15 cellular contexts compared by ENCODE assay signal in genomic region chrX:10174051-10174450, GRCh38. TPM values are rescaled to one million over a fixed set of nuclear protein-coding genes. Genes with fewer than 3 reads are reported as not detected.
DNase-seq lines count a peak whose midpoint lies in the region; ATAC-seq and TF ChIP-seq lines count a peak whose summit lies in the region.
"Had no signal": no experiment of that assay in that cellular context is flagged by ENCODE, and none has a peak within 500 bp of the region (broad histone marks: within the 10 kb centered on the region; RNA-seq: fewer than 3 reads in every experiment).

No MANE protein-coding gene starts in this region.

- DNase-seq in glutamatergic neuron, result no peak
- no peak for DNase-seq in NCI-H2107 treated with DMSO at 0.1 percent for 48 hours (lab: John Stamatoyannopoulos, UW; ENCODE audit: unreplicated experiment)
- no peak for DNase-seq in anterior cingulate cortex (lab: John Stamatoyannopoulos, UW)
- no peak for DNase-seq in NCI-H226
- DNase-seq: CD4-positive, alpha-beta T cell; DND-41; kidney; NCI-H1092; SW 1271 had no signal

- peak overlapping the region; percentile 65 for H3K4me3 Mint-ChIP-seq in glutamatergic neuron (ENCODE audit: unreplicated experiment)
- H3K4me3 Mint-ChIP-seq: CD4-positive, alpha-beta T cell had no signal

- no peak overlapping the region for H3K27ac Mint-ChIP-seq in glutamatergic neuron (ENCODE audit: unreplicated experiment)
- H3K27ac Mint-ChIP-seq: CD4-positive, alpha-beta T cell had no signal

- H3K36me3 Mint-ChIP-seq in glutamatergic neuron (ENCODE audit: unreplicated experiment), result no peaks in the 10 kb centered on the region

- no peak overlapping the region for H2AFZ ChIP-seq in parathyroid adenoma

- no peaks in the 10 kb centered on the region for H3K36me3 ChIP-seq in BLaER1 treated with 17β-estradiol and CSF1 and Interleukin-3, amounts not matched to agents 10 nM and 100 nM
- no peaks in the 10 kb centered on the region for H3K36me3 ChIP-seq in parathyroid adenoma (ENCODE audit: control insufficient read depth, insufficient read depth, low read length)

- peaks cover 40% of the 10 kb centered on the region for H3K4me1 Mint-ChIP-seq in glutamatergic neuron (ENCODE audit: low read depth, unreplicated experiment)

- H3K9me3 ChIP-seq in BLaER1 treated with 17β-estradiol and CSF1 and Interleukin-3, amounts not matched to agents 10 nM and 100 nM (replicated peaks in 1 of 11), result no peaks in the 10 kb centered on the region
- no peaks in the 10 kb centered on the region for H3K9me3 ChIP-seq in parathyroid adenoma (ENCODE audit: control insufficient read depth, low read length)

- H3K9me3 Mint-ChIP-seq in glutamatergic neuron (ENCODE audit: unreplicated experiment), result peaks cover 7% of the 10 kb centered on the region
- H3K9me3 Mint-ChIP-seq: CD4-positive, alpha-beta T cell had no signal

- no peak overlapping the region for H3K9ac ChIP-seq in BLaER1 treated with 17β-estradiol and CSF1 and Interleukin-3, amounts not matched to agents 10 nM and 100 nM
- H3K9ac ChIP-seq in parathyroid adenoma, result no peak overlapping the region

- H3K27me3 Mint-ChIP-seq in glutamatergic neuron (ENCODE audit: unreplicated experiment), result peaks cover 6% of the 10 kb centered on the region
- H3K27me3 Mint-ChIP-seq: type B pancreatic cell had no signal

- H3K27me3 ChIP-seq in BLaER1 treated with 17β-estradiol and CSF1 and Interleukin-3, amounts not matched to agents 10 nM and 100 nM, result peaks cover 10 to 55% (median 33%) of the 10 kb centered on the region in 11 experiments; a peak in 19 of 22 replicates
- H3K27me3 ChIP-seq in parathyroid adenoma (ENCODE audit: control insufficient read depth, insufficient read depth, low read length), result no peaks in the 10 kb centered on the region

- H3K4me2 ChIP-seq in BLaER1 treated with 17β-estradiol and CSF1 and Interleukin-3, amounts not matched to agents 10 nM and 100 nM, result peak overlapping the region in 10 of 11 experiments; percentile 12 to 71 (median 30); a peak in 11 of 22 replicates
- H3K4me2 ChIP-seq in parathyroid adenoma (ENCODE audit: low read length), result no peak overlapping the region

- peaks cover 11 to 60% (median 28%) of the 10 kb centered on the region in 10 experiments; a peak in 18 of 20 replicates for H3K4me1 ChIP-seq in BLaER1 treated with 17β-estradiol and CSF1 and Interleukin-3, amounts not matched to agents 10 nM and 100 nM
- peaks cover 40% of the 10 kb centered on the region for H3K4me1 ChIP-seq in parathyroid adenoma

- no peak for TF ChIP-seq CTCF in glutamatergic neuron (IDR thresholded peaks at IDR 0.05; ENCODE audit: partially characterized antibody, unreplicated experiment)
- no peak for TF ChIP-seq CTCF in parathyroid adenoma (IDR thresholded peaks at IDR 0.05)

- no peak overlapping the region for H3K27ac ChIP-seq in BLaER1 treated with 17β-estradiol and CSF1 and Interleukin-3, amounts not matched to agents 10 nM and 100 nM
- H3K27ac ChIP-seq in angular gyrus (ENCODE audit: low read depth, low read length), result peak overlapping the region; percentile 76
- peak overlapping the region; percentile 86 for H3K27ac ChIP-seq in parathyroid adenoma

- H3K4me3 ChIP-seq in BLaER1 treated with 17β-estradiol and CSF1 and Interleukin-3, amounts not matched to agents 10 nM and 100 nM, result no peak overlapping the region
- H3K4me3 ChIP-seq in parathyroid adenoma (ENCODE audit: low read depth, low read length), result no peak overlapping the region

- no peaks in the 10 kb centered on the region for H3K79me2 ChIP-seq in parathyroid adenoma

- no peaks in the 10 kb centered on the region; a peak in 1 of 22 replicates for H4K20me1 ChIP-seq in BLaER1 treated with 17β-estradiol and CSF1 and Interleukin-3, amounts not matched to agents 10 nM and 100 nM

- ATAC-seq in HG03378 (IDR thresholded peaks at IDR 0.05; ENCODE audit: unreplicated experiment), result no peak
- ATAC-seq: Panc1 had no signal

RNA-seq across cellular contexts. Expression of gene CLCN4, which starts 17.3 kb away (rescaled TPM):
- total RNA-seq in glutamatergic neuron (ENCODE audit: unreplicated experiment), result 64.7 TPM
- total RNA-seq: CD4-positive, alpha-beta T cell had no signal

Comparison
In these comparisons a context has a peak if more than half of its experiments do, and no peak if none do; other contexts are left out.
1. H3K27ac ChIP-seq: peak in angular gyrus (single experiment) and parathyroid adenoma (single experiment); none in BLaER1 treated with 17β-estradiol and CSF1 and Interleukin-3, amounts not matched to agents 10 nM and 100 nM (0 of 11).